In the genomic region with DNA sequence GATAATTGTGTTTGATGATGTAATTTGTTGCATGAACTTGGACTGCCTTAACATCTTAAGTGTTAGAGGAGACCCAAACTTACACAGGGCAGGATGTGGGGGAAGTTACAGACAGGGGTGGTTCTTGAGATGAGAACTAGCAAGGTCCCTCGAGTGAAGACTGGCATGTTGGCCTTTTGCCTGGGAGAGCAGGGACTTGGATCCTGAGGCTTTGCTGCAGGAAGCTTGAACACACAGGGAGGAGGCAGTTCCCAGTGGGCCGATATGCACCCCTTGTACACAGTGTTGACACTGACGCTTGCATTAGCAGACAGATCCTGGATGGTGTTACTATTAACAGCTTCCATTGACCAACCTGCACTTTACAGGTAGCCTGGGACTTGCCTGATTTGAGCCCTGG, we compare ENCODE assay signal across 1 cellular context.
TF ChIP-seq lines count a peak whose summit lies in the region.

No MANE protein-coding gene starts in this region.

TF ChIP-seq in IMR-90, 13 proteins besides CTCF, POLR2A, EP300 and RAD21 (continued from another document):
- TF ChIP-seq, protein P1, sequence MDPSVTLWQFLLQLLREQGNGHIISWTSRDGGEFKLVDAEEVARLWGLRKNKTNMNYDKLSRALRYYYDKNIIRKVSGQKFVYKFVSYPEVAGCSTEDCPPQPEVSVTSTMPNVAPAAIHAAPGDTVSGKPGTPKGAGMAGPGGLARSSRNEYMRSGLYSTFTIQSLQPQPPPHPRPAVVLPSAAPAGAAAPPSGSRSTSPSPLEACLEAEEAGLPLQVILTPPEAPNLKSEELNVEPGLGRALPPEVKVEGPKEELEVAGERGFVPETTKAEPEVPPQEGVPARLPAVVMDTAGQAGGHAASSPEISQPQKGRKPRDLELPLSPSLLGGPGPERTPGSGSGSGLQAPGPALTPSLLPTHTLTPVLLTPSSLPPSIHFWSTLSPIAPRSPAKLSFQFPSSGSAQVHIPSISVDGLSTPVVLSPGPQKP (IDR thresholded peaks at IDR 0.05; ENCODE audit: borderline replicate concordance, low read depth, low read length) = no peak
- TF ChIP-seq MAZ (IDR thresholded peaks at IDR 0.05; ENCODE audit: borderline replicate concordance, low read depth, low read length) = no peak
- TF ChIP-seq MXI1 (IDR thresholded peaks at IDR 0.05; ENCODE audit: borderline replicate concordance, low read depth, low read length) = no peak
- no peak for TF ChIP-seq RCOR1 (IDR thresholded peaks at IDR 0.05; ENCODE audit: insufficient replicate concordance, low read length)
